Comparison of ENCODE assay signal across 17 cellular contexts in the genomic region with DNA sequence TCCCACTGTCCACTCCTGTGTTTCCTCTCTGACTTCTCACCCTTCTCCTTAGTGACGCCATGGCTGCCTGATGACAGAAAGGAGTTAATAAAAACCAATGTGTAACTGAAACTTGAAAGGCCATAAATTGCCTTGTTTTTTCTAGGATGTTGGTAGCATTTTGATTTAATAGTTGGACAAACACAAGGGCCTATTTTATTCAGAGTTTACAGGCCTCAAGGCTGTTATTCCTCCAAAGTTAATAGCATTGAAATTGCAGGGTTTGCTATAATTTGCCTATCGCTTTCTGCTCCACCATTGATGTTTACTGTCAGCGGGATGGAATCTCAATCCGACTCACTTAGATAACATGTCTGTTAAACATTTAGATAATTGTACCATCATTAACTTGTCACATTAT.
DNase-seq lines count a peak whose midpoint lies in the region; ATAC-seq lines count a peak whose summit lies in the region.
"Had no signal": no experiment of that assay in that cellular context is flagged by ENCODE, and none has a peak within 500 bp of the region (broad histone marks: within the 10 kb centered on the region; RNA-seq: fewer than 3 reads in every experiment).

No MANE protein-coding gene starts in this region.

- peaks cover 12 to 66% (median 63%) of the 10 kb centered on the region in 5 donors for H3K4me1 ChIP-seq in subcutaneous abdominal adipose tissue (ENCODE audit: control insufficient read depth in 5 of 5, insufficient read depth in 5 of 5, low read length in 5 of 5)
- H3K4me1 ChIP-seq: BLaER1, colonic mucosa had no signal

- H3K4me1 Mint-ChIP-seq in immature natural killer cell, result peaks cover 40 to 77% of the 10 kb centered on the region in 2 donors
- peaks cover 8% of the 10 kb centered on the region for H3K4me1 Mint-ChIP-seq in T-helper 2 cell treated with Interferon-gamma antibody and Interleukin-4, amounts not matched to agents 5 μg/mL and 100 μg/mL, for 36 hours (ENCODE audit: low read depth)

- peak; percentile 6 for DNase-seq in NCI-H1048 (lab: John Stamatoyannopoulos, UW)
- peak; percentile 84 for DNase-seq in NCI-H2227 (lab: John Stamatoyannopoulos, UW; ENCODE audit: unreplicated experiment)
- DNase-seq in immature natural killer cell, result no peak
- no peak for DNase-seq in SK-N-DZ (ENCODE audit: low spot score)
- no peak for DNase-seq in T-helper 2 cell treated with Interferon-gamma antibody and Interleukin-4, amounts not matched to agents 5 μg/mL and 100 μg/mL, for 36 hours (ENCODE audit: low spot score)
- DNase-seq in GDM1 (lab: John Stamatoyannopoulos, UW), result no peak
- DNase-seq: activated CD8-positive, alpha-beta memory T cell treated with anti-CD3 and anti-CD28 coated beads for 24 hours; amniotic stem cell; colonic mucosa; DMS53; KBM-7; kidney; NCI-H1092 treated with DMSO at 0.1 percent for 48 hours; NCI-H524 had no signal

- H3K36me3 Mint-ChIP-seq in immature natural killer cell, result peaks cover 0 to 3% (median 0%) of the 10 kb centered on the region in 3 donors
- no peaks in the 10 kb centered on the region for H3K36me3 Mint-ChIP-seq in T-helper 2 cell treated with Interferon-gamma antibody and Interleukin-4, amounts not matched to agents 5 μg/mL and 100 μg/mL, for 36 hours (ENCODE audit: low read depth)

- ATAC-seq in HG02623 (IDR thresholded peaks at IDR 0.05; ENCODE audit: unreplicated experiment), result no peak

- no peaks in the 10 kb centered on the region for H3K9me3 ChIP-seq in subcutaneous abdominal adipose tissue (ENCODE audit: control insufficient read depth in 5 of 5, low read length in 5 of 5)
- H3K9me3 ChIP-seq: BLaER1, colonic mucosa had no signal

- peak overlapping the region in 3 of 5 donors; percentile 6 to 39 (median 26) for H3K9ac ChIP-seq in subcutaneous abdominal adipose tissue (ENCODE audit: low read length in 5 of 5)
- H3K9ac ChIP-seq: BLaER1 had no signal

- H3K4me3 Mint-ChIP-seq in immature natural killer cell, result no peak overlapping the region
- no peak overlapping the region for H3K4me3 Mint-ChIP-seq in T-helper 2 cell treated with Interferon-gamma antibody and Interleukin-4, amounts not matched to agents 5 μg/mL and 100 μg/mL, for 36 hours

- H3K27me3 ChIP-seq in subcutaneous abdominal adipose tissue (ENCODE audit: control insufficient read depth in 5 of 5, insufficient read depth in 4 of 5, low read length in 5 of 5), result no peaks in the 10 kb centered on the region
- H3K27me3 ChIP-seq: BLaER1, colonic mucosa had no signal

- H3K27ac Mint-ChIP-seq in immature natural killer cell, result peak overlapping the region; percentile 12 to 66 (median 56)
- H3K27ac Mint-ChIP-seq in T-helper 2 cell treated with Interferon-gamma antibody and Interleukin-4, amounts not matched to agents 5 μg/mL and 100 μg/mL, for 36 hours, result no peak overlapping the region

- no peaks in the 10 kb centered on the region for H3K9me3 Mint-ChIP-seq in immature natural killer cell
- no peaks in the 10 kb centered on the region for H3K9me3 Mint-ChIP-seq in T-helper 2 cell treated with Interferon-gamma antibody and Interleukin-4, amounts not matched to agents 5 μg/mL and 100 μg/mL, for 36 hours

- H3K4me3 ChIP-seq in subcutaneous abdominal adipose tissue (ENCODE audit: low read depth in 1 of 5, low read length in 5 of 5), result no peak overlapping the region
- H3K4me3 ChIP-seq: BLaER1, colonic mucosa had no signal

- H3K36me3 ChIP-seq in subcutaneous abdominal adipose tissue (ENCODE audit: control insufficient read depth in 5 of 5, insufficient read depth in 5 of 5, low read length in 5 of 5), result peaks cover 0 to 7% (median 5%) of the 10 kb centered on the region in 5 donors
- H3K36me3 ChIP-seq: BLaER1, colonic mucosa had no signal

- peak overlapping the region; percentile 98 for H3K27ac ChIP-seq in subcutaneous abdominal adipose tissue (ENCODE audit: low read depth, low read length)
- H3K27ac ChIP-seq: BLaER1, colonic mucosa had no signal

- H3K27me3 Mint-ChIP-seq in immature natural killer cell (ENCODE audit: low read depth in 3 of 3), result peaks cover 2 to 6% (median 3%) of the 10 kb centered on the region in 3 donors
- H3K27me3 Mint-ChIP-seq in T-helper 2 cell treated with Interferon-gamma antibody and Interleukin-4, amounts not matched to agents 5 μg/mL and 100 μg/mL, for 36 hours (ENCODE audit: low read depth), result peaks cover 3% of the 10 kb centered on the region

Comparison
In these comparisons a context has a peak if more than half of its experiments do, and no peak if none do; other contexts are left out.
1. DNase-seq: peak in NCI-H1048 (single experiment) and NCI-H2227 (single experiment); none in immature natural killer cell (0 of 3), SK-N-DZ (single experiment), T-helper 2 cell treated with Interferon-gamma antibody and Interleukin-4, amounts not matched to agents 5 μg/mL and 100 μg/mL, for 36 hours (single experiment) and GDM1 (single experiment).